ENCODE assay signal across 22 cellular contexts in the genomic region with DNA sequence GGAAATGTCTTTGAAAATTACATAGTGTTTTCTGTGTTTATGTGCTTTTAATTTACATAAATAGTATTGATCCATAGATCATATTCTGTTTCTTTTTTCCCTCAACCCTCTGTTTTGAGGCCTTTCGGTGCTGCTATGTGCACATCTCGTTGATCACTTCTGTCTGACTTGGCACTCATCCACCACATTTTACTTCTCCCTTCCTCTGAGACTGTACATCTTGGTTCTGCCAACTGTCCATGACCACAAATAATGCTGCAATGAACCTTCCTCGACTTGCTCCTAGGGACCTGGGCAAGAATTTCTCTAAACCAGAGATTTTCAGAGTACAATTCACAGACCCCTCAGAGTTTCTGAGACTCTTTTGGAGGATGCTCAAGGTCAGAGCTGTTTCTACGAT.
A peak's percentile ranks its signal among the peaks of the same experiment; 100 is the strongest.
DNase-seq lines count a peak whose midpoint lies in the region; ATAC-seq and TF ChIP-seq lines count a peak whose summit lies in the region.
"Had no signal": no experiment of that assay in that cellular context is flagged by ENCODE, and none has a peak within 500 bp of the region (broad histone marks: within the 10 kb centered on the region; RNA-seq: fewer than 3 reads in every experiment).

No MANE protein-coding gene starts in this region.

- H4K20me1 ChIP-seq in BLaER1 treated with 17β-estradiol and CSF1 and Interleukin-3, amounts not matched to agents 10 nM and 100 nM, result peaks cover 0 to 4% (median 0%) of the 10 kb centered on the region in 11 experiments; a peak in 4 of 22 replicates
- no peaks in the 10 kb centered on the region for H4K20me1 ChIP-seq in Loucy (ENCODE audit: insufficient read depth, low read length, poor library complexity, severe bottlenecking)

- H3K9me3 ChIP-seq in BLaER1 treated with 17β-estradiol and CSF1 and Interleukin-3, amounts not matched to agents 10 nM and 100 nM (replicated peaks in 1 of 11), result no peaks in the 10 kb centered on the region
- H3K9me3 ChIP-seq in Loucy (ENCODE audit: insufficient read depth, low read depth, low read length) (no peaks in the 10 kb centered on the region), gastroesophageal sphincter (no peaks in the 10 kb centered on the region), prostate gland (no peaks in the 10 kb centered on the region)
- H3K9me3 ChIP-seq: pancreas had no signal

- no peaks in the 10 kb centered on the region for H3K27me3 Mint-ChIP-seq in activated naive CD8-positive, alpha-beta T cell treated with anti-CD3 and anti-CD28 coated beads, Interleukin-2, amount 50 U/mL, for 24 hours
- H3K27me3 Mint-ChIP-seq: CD4-positive, alpha-beta memory T cell had no signal

- no peak for ATAC-seq in gastroesophageal sphincter
- ATAC-seq in activated naive CD8-positive, alpha-beta T cell treated with anti-CD3 and anti-CD28 coated beads, Interleukin-2, amount 50 U/mL, for 24 hours, result no peak
- ATAC-seq: activated CD8-positive, alpha-beta T cell treated with anti-CD3 and anti-CD28 coated beads for 36 hours; GM23338; pancreas had no signal

- no peaks in the 10 kb centered on the region for H3K36me3 Mint-ChIP-seq in activated naive CD8-positive, alpha-beta T cell treated with anti-CD3 and anti-CD28 coated beads, Interleukin-2, amount 50 U/mL, for 24 hours (ENCODE audit: low read depth)
- H3K36me3 Mint-ChIP-seq: CD4-positive, alpha-beta memory T cell had no signal

- WGBS in gastroesophageal sphincter (ENCODE audit: low coverage in 1 of 2), 2 donors, result 12 to 51% methylated on average over 3 of the region's 4 CpGs
- 24% methylated on average over 4 of the region's 4 CpGs for WGBS in prostate gland

- no peaks in the 10 kb centered on the region for H3F3A ChIP-seq in Loucy (ENCODE audit: low read depth)

- H2AFZ ChIP-seq in Loucy (ENCODE audit: low read length), result peak overlapping the region; percentile 83
- H2AFZ ChIP-seq: GM23338 had no signal

- H3K27ac ChIP-seq in BLaER1 treated with 17β-estradiol and CSF1 and Interleukin-3, amounts not matched to agents 10 nM and 100 nM, result peak overlapping the region in 5 of 11 experiments; percentile 15 to 71 (median 56); a peak in 8 of 22 replicates
- peak overlapping the region in 3 of 4 donors; percentile 14 to 32 (median 19) for H3K27ac ChIP-seq in gastroesophageal sphincter
- no peak overlapping the region for H3K27ac ChIP-seq in prostate gland
- H3K27ac ChIP-seq: epithelial cell of prostate, pancreas had no signal

- TF ChIP-seq CTCF in Loucy (conservative IDR thresholded peaks at IDR 0.05; ENCODE audit: low read length) (no peak), gastroesophageal sphincter (IDR thresholded peaks at IDR 0.05) (no peak), prostate gland (IDR thresholded peaks at IDR 0.05) (no peak)

- peaks cover 89 to 100% (median 100%) of the 10 kb centered on the region in 11 experiments for H3K27me3 ChIP-seq in BLaER1 treated with 17β-estradiol and CSF1 and Interleukin-3, amounts not matched to agents 10 nM and 100 nM
- H3K27me3 ChIP-seq in Loucy (ENCODE audit: insufficient read depth, low read length, poor library complexity, severe bottlenecking) (no peaks in the 10 kb centered on the region), gastroesophageal sphincter (no peaks in the 10 kb centered on the region), prostate gland (replicated peaks; ENCODE audit: insufficient read depth) (no peaks in the 10 kb centered on the region)

- H3K4me3 Mint-ChIP-seq in activated naive CD8-positive, alpha-beta T cell treated with anti-CD3 and anti-CD28 coated beads, Interleukin-2, amount 50 U/mL, for 24 hours, result no peak overlapping the region
- H3K4me3 Mint-ChIP-seq: activated CD8-positive, alpha-beta T cell treated with anti-CD3 and anti-CD28 coated beads for 36 hours; activated naive CD4-positive, alpha-beta T cell treated with anti-CD3 and anti-CD28 coated beads for 36 hours; activated T-cell treated with anti-CD3 and anti-CD28 coated beads, Interleukin-2, amount 50 U/mL, for 24 hours; CD4-positive, alpha-beta memory T cell; central memory CD8-positive, alpha-beta T cell; GM23338 had no signal

- no peaks in the 10 kb centered on the region for H3K9me2 ChIP-seq in Loucy (replicated peaks; ENCODE audit: low read depth, low read length)

- H3K9ac ChIP-seq in BLaER1 treated with 17β-estradiol and CSF1 and Interleukin-3, amounts not matched to agents 10 nM and 100 nM, result peak overlapping the region in 2 of 11 experiments; percentile 16 to 31; a peak in 1 of 22 replicates
- H3K9ac ChIP-seq in Loucy (ENCODE audit: low read depth, low read length, poor library complexity, severe bottlenecking), result peak overlapping the region; percentile 30

- intact Hi-C loops in prostate gland (cut with DNase I), result no loop called here

- no peak for TF ChIP-seq EP300 in gastroesophageal sphincter (IDR thresholded peaks at IDR 0.05)

- H3K79me2 ChIP-seq in Loucy (ENCODE audit: insufficient read depth, low read length), result no peaks in the 10 kb centered on the region

- H3K4me1 ChIP-seq in BLaER1 treated with 17β-estradiol and CSF1 and Interleukin-3, amounts not matched to agents 10 nM and 100 nM, result peaks cover 0 to 50% (median 23%) of the 10 kb centered on the region in 10 experiments; a peak in 14 of 20 replicates
- H3K4me1 ChIP-seq in Loucy (ENCODE audit: insufficient read depth, low read length, poor library complexity, severe bottlenecking) (peaks cover 16% of the 10 kb centered on the region), gastroesophageal sphincter (peaks cover 2 to 67% (median 6%) of the 10 kb centered on the region in 3 donors), prostate gland (replicated peaks) (no peaks in the 10 kb centered on the region)
- H3K4me1 ChIP-seq: pancreas had no signal

- H3K4me3 ChIP-seq in BLaER1 treated with 17β-estradiol and CSF1 and Interleukin-3, amounts not matched to agents 10 nM and 100 nM, result 0 out of 20 replicates have a peak overlapping the region, but pooled peaks of 1 of the 10 experiments have one; percentile 3
- H3K4me3 ChIP-seq in Loucy (ENCODE audit: low read length, poor library complexity, severe bottlenecking) (no peak overlapping the region), gastroesophageal sphincter (no peak overlapping the region), prostate gland (no peak overlapping the region)
- H3K4me3 ChIP-seq: GM23338, pancreas had no signal

- no peak for TF ChIP-seq POLR2A in gastroesophageal sphincter (IDR thresholded peaks at IDR 0.05)
- no peak for TF ChIP-seq POLR2A in prostate gland (IDR thresholded peaks at IDR 0.05)

- DNase-seq in SKM-1 treated with dmso at 0.1 percent for 144 hours (lab: John Stamatoyannopoulos, UW; ENCODE audit: unreplicated experiment) (peak; percentile 43), prostate gland (ENCODE audit: low spot score) (no peak), T-helper 9 cell (no peak), NCI-H226 (no peak)
- no peak for DNase-seq in activated naive CD8-positive, alpha-beta T cell treated with anti-CD3 and anti-CD28 coated beads, Interleukin-2, amount 50 U/mL, for 24 hours
- DNase-seq: activated CD4-positive, CD25-positive, alpha-beta regulatory T cell; activated CD8-positive, alpha-beta T cell treated with anti-CD3 and anti-CD28 coated beads for 36 hours; activated naive CD4-positive, alpha-beta T cell treated with anti-CD3 and anti-CD28 coated beads for 36 hours; activated T-cell treated with anti-CD3 and anti-CD28 coated beads, Interleukin-2, amount 50 U/mL, for 24 hours; CD4-positive, alpha-beta memory T cell; DMS153; NCI-H1105 treated with DMSO at 0.1 percent for 48 hours; NCI-H2171 treated with DMSO at 0.1 percent for 48 hours; NCI-H774; pancreas; stimulated activated naive CD4-positive, alpha-beta T cell treated with Interleukin-2 at 50 U/mL for 16 hours had no signal

- no peaks in the 10 kb centered on the region for H3K36me3 ChIP-seq in BLaER1 treated with 17β-estradiol and CSF1 and Interleukin-3, amounts not matched to agents 10 nM and 100 nM
- H3K36me3 ChIP-seq in Loucy (ENCODE audit: insufficient read depth, low read length), result no peaks in the 10 kb centered on the region
- no peaks in the 10 kb centered on the region for H3K36me3 ChIP-seq in gastroesophageal sphincter
- no peaks in the 10 kb centered on the region for H3K36me3 ChIP-seq in prostate gland
- H3K36me3 ChIP-seq: pancreas had no signal

- peak overlapping the region in 10 of 11 experiments; percentile 6 to 62 (median 28); a peak in 14 of 22 replicates for H3K4me2 ChIP-seq in BLaER1 treated with 17β-estradiol and CSF1 and Interleukin-3, amounts not matched to agents 10 nM and 100 nM
- no peak overlapping the region for H3K4me2 ChIP-seq in Loucy (ENCODE audit: low read depth, low read length, poor library complexity, severe bottlenecking)
- H3K4me2 ChIP-seq: GM23338 had no signal

- H3K27ac Mint-ChIP-seq in activated naive CD8-positive, alpha-beta T cell treated with anti-CD3 and anti-CD28 coated beads, Interleukin-2, amount 50 U/mL, for 24 hours, result no peak overlapping the region
- H3K27ac Mint-ChIP-seq: activated CD8-positive, alpha-beta T cell treated with anti-CD3 and anti-CD28 coated beads for 36 hours; activated naive CD4-positive, alpha-beta T cell treated with anti-CD3 and anti-CD28 coated beads for 36 hours; activated T-cell treated with anti-CD3 and anti-CD28 coated beads, Interleukin-2, amount 50 U/mL, for 24 hours; GM23338 had no signal

- no peaks in the 10 kb centered on the region for H3K4me1 Mint-ChIP-seq in activated naive CD8-positive, alpha-beta T cell treated with anti-CD3 and anti-CD28 coated beads, Interleukin-2, amount 50 U/mL, for 24 hours

- H3K9me3 Mint-ChIP-seq in activated naive CD8-positive, alpha-beta T cell treated with anti-CD3 and anti-CD28 coated beads, Interleukin-2, amount 50 U/mL, for 24 hours, result no peaks in the 10 kb centered on the region
- H3K9me3 Mint-ChIP-seq: activated CD8-positive, alpha-beta T cell treated with anti-CD3 and anti-CD28 coated beads for 36 hours; activated naive CD4-positive, alpha-beta T cell treated with anti-CD3 and anti-CD28 coated beads for 36 hours; activated T-cell treated with anti-CD3 and anti-CD28 coated beads, Interleukin-2, amount 50 U/mL, for 24 hours; CD4-positive, alpha-beta memory T cell; central memory CD8-positive, alpha-beta T cell; GM23338 had no signal

Comparison
In these comparisons a context has a peak if more than half of its experiments do, and no peak if none do; other contexts are left out.
1. H3K27ac ChIP-seq: peak in gastroesophageal sphincter (3 of 4); none in prostate gland (0 of 2).